In genomic region chr10:113680172-113681111, GRCh38 we compare ENCODE assay signal across 8 cellular contexts. TPM values are rescaled to one million over a fixed set of nuclear protein-coding genes. Genes with fewer than 3 reads are reported as not detected.
DNase-seq lines count a peak whose midpoint lies in the region; ATAC-seq, FAIRE-seq and TF ChIP-seq lines count a peak whose summit lies in the region.

No MANE protein-coding gene starts in this region.

- H3K9me3 ChIP-seq in small intestine (ENCODE audit: control insufficient read depth, low read depth) = no peaks in the 10 kb centered on the region

- peak; percentile 58 for DNase-seq in DMS53 treated with DMSO at 0.1 percent for 48 hours (lab: John Stamatoyannopoulos, UW; ENCODE audit: unreplicated experiment)
- DNase-seq in HS-27A (ENCODE audit: low read depth) = peak; percentile 9
- DNase-seq in T-cell = peak in 19 of 34 experiments; percentile 2 to 38 (median 11)
- DNase-seq in MCF 10A (ENCODE audit: unreplicated experiment) = peak; percentile 56
- peak in 2 of 3 donors; percentile 3 to 6 for DNase-seq in immature natural killer cell
- peak; percentile 86 for DNase-seq in small intestine
- DNase-seq in NCI-H2107 treated with DMSO at 0.1 percent for 48 hours (lab: John Stamatoyannopoulos, UW; ENCODE audit: unreplicated experiment) = no peak

- no peaks in the 10 kb centered on the region for H3K27me3 ChIP-seq in small intestine (ENCODE audit: control insufficient read depth in 2 of 2, insufficient read depth in 2 of 2, low read length in 2 of 2)

- FAIRE-seq in small intestine (lab: Jason Lieb, UNC) = no peak

- peaks cover 0 to 4% of the 10 kb centered on the region in 2 donors for H3K36me3 ChIP-seq in small intestine (ENCODE audit: control insufficient read depth in 2 of 2, insufficient read depth in 2 of 2, low read length in 2 of 2)

- peaks cover 8 to 15% (median 10%) of the 10 kb centered on the region in 3 donors for H3K9me3 Mint-ChIP-seq in T-cell
- peaks cover 18% of the 10 kb centered on the region for H3K9me3 Mint-ChIP-seq in MCF 10A (ENCODE audit: unreplicated experiment)
- H3K9me3 Mint-ChIP-seq in immature natural killer cell = no peaks in the 10 kb centered on the region

- intact Hi-C loops in MCF 10A (cut with micrococcal nuclease) = no loop called here

- peaks cover 50 to 61% (median 56%) of the 10 kb centered on the region in 3 donors for H3K4me1 Mint-ChIP-seq in T-cell
- peaks cover 9% of the 10 kb centered on the region for H3K4me1 Mint-ChIP-seq in MCF 10A (ENCODE audit: insufficient read depth, unreplicated experiment)
- peaks cover 41 to 62% of the 10 kb centered on the region in 2 donors for H3K4me1 Mint-ChIP-seq in immature natural killer cell

- peak overlapping the region; percentile 98 to 100 for H3K27ac ChIP-seq in small intestine (ENCODE audit: low read depth in 1 of 2, low read length in 1 of 2)

- 1 to 2% (median 1%) methylated on average over 26 to 29 of the region's 29 CpGs for WGBS in small intestine, 3 donors

- H3K27me3 Mint-ChIP-seq in T-cell (no peaks in the 10 kb centered on the region), MCF 10A (ENCODE audit: insufficient read depth, unreplicated experiment) (no peaks in the 10 kb centered on the region), immature natural killer cell (ENCODE audit: low read depth in 3 of 3) (peaks cover 0 to 9% (median 7%) of the 10 kb centered on the region in 3 donors)

- ATAC-seq in GM21390 (IDR thresholded peaks at IDR 0.05; ENCODE audit: unreplicated experiment) (peak; percentile 7), T-cell (replicated peaks in 1 of 4) (peak; percentile 22 to 32 (median 26))

- peak overlapping the region; percentile 79 to 98 for H3K4me3 ChIP-seq in small intestine (ENCODE audit: low read depth in 1 of 2, low read length in 2 of 2)

- CTCF ChIA-PET in T-cell (lab: Charles Lee) (no interaction called here), MCF 10A (lab: Yijun Ruan, JAX) (interaction anchor here (0.6 to 1.5 kb wide), 5 partner anchors 8 to 528 kb away, joined by 3 to 5 read pairs (median 3); no protein-coding TSS in a partner anchor)

- BruUV-seq in MCF 10A (replicated peaks; lab: Mats Ljungman, UMichigan) = TSS peak; percentile 27

- peak overlapping the region; percentile 93 to 97 (median 96) for H3K4me3 Mint-ChIP-seq in T-cell
- H3K4me3 Mint-ChIP-seq in MCF 10A (ENCODE audit: unreplicated experiment) = peak overlapping the region; percentile 78
- H3K4me3 Mint-ChIP-seq in immature natural killer cell = peak overlapping the region; percentile 94 to 98 (median 96)

- peaks cover 22% of the 10 kb centered on the region for H3K36me3 Mint-ChIP-seq in T-cell
- H3K36me3 Mint-ChIP-seq in MCF 10A (ENCODE audit: insufficient read depth, unreplicated experiment) = no peaks in the 10 kb centered on the region
- peaks cover under 1 to 5% (median 5%) of the 10 kb centered on the region in 3 donors for H3K36me3 Mint-ChIP-seq in immature natural killer cell

- POLR2A ChIA-PET in T-cell (lab: Charles Lee) (no interaction called here), MCF 10A (lab: Yijun Ruan, JAX) (interaction anchor here (0.6 to 1.8 kb wide), 10 partner anchors 9 to 865 kb away, joined by 3 to 5 read pairs (median 4); partner anchors contain the start of gene CCDC186)

- peaks cover 5 to 13% of the 10 kb centered on the region in 2 donors for H3K4me1 ChIP-seq in small intestine (ENCODE audit: control insufficient read depth in 2 of 2, insufficient read depth in 1 of 2, low read depth in 1 of 2, low read length in 1 of 2)

- H3K27ac Mint-ChIP-seq in T-cell = peak overlapping the region; percentile 94 to 95
- peak overlapping the region; percentile 97 for H3K27ac Mint-ChIP-seq in MCF 10A (ENCODE audit: low read depth, unreplicated experiment)
- H3K27ac Mint-ChIP-seq in immature natural killer cell = peak overlapping the region; percentile 86 to 94 (median 90)

- TF ChIP-seq CTCF in MCF 10A (IDR thresholded peaks at IDR 0.05; ENCODE audit: unreplicated experiment) = no peak

RNA-seq across cellular contexts. Expression of gene CASP7, which starts 0.7 kb away (rescaled TPM):
- 10 to 100 TPM in 4 of 5 donors, 1 to 10 TPM in 1; 9.7 to 15.9 (median 13.9) TPM for total RNA-seq in T-cell
- 7.4 and 13.7 TPM in 2 replicates for total RNA-seq in MCF 10A (2022)
- polyA plus RNA-seq in immature natural killer cell = 10 to 100 TPM; 14.9 to 32.4 (median 27.1) TPM
- 100 to 1,000 TPM in 1 of 3 donors, 10 to 100 TPM in 2; 50.2 to 139 (median 99.4) TPM for polyA plus RNA-seq in small intestine

RNA-seq across cellular contexts. Expression of gene NRAP, which starts 16.6 kb away (rescaled TPM):
- total RNA-seq in T-cell (not detected), MCF 10A (2022) (not detected in 2 replicates)
- polyA plus RNA-seq in immature natural killer cell (not detected), small intestine (1 to 10 TPM in 1 of 3 donors, under 1 TPM in 2; 0.03 to 2.2 (median 0.22) TPM)
